In genomic region chr14:61764342-61765122, GRCh38 we compare ENCODE assay signal across 7 cellular contexts. TPM values are rescaled to one million over a fixed set of nuclear protein-coding genes. Genes with fewer than 3 reads are reported as not detected.
DNase-seq lines count a peak whose midpoint lies in the region; ATAC-seq and TF ChIP-seq lines count a peak whose summit lies in the region.

No MANE protein-coding gene starts in this region.

- H3K27ac Mint-ChIP-seq in CD4-positive, alpha-beta T cell: no peak overlapping the region
- H3K27ac Mint-ChIP-seq in brain (peak overlapping the region in 4 of 5 experiments; percentile 1 to 56 (median 11)), nephron progenitor cell (no peak overlapping the region)

- no peaks in the 10 kb centered on the region for H3K27me3 Mint-ChIP-seq in CD4-positive, alpha-beta T cell
- H3K27me3 Mint-ChIP-seq in brain (peaks cover 4% of the 10 kb centered on the region), nephron progenitor cell (ENCODE audit: low read depth, poor library complexity) (peaks cover 8% of the 10 kb centered on the region)

- no peaks in the 10 kb centered on the region for H3K27me3 ChIP-seq in CD4-positive, alpha-beta T cell (ENCODE audit: control insufficient read depth, insufficient read depth, low read length)
- H3K27me3 ChIP-seq in HL-60 (ENCODE audit: insufficient read depth, poor library complexity, severe bottlenecking): no peaks in the 10 kb centered on the region

- DNase-seq in CD4-positive, alpha-beta T cell: no peak
- DNase-seq in HL-60 (ENCODE audit: low read depth in 1 of 2, low spot score in 1 of 2) (no peak), nephron progenitor cell (no peak), cerebellum (ENCODE audit: low spot score) (no peak), NCI-H187 (lab: John Stamatoyannopoulos, UW) (no peak)

- no peak for TF ChIP-seq CTCF in CD4-positive, alpha-beta T cell (IDR thresholded peaks at IDR 0.05)
- no peak for TF ChIP-seq CTCF in HL-60 (IDR thresholded peaks at IDR 0.05; ENCODE audit: insufficient read depth, low read length)
- no peak for TF ChIP-seq CTCF in brain (conservative IDR thresholded peaks at IDR 0.05)
- TF ChIP-seq CTCF in nephron progenitor cell (IDR thresholded peaks at IDR 0.05): no peak

- POLR2A ChIA-PET in CD4-positive, alpha-beta T cell (lab: Charles Lee): interaction anchor here (1.5 kb wide), 2 partner anchors 484 kb away, joined by 3 to 5 read pairs; no protein-coding TSS in a partner anchor

- no peaks in the 10 kb centered on the region for H3K9me3 Mint-ChIP-seq in CD4-positive, alpha-beta T cell
- H3K9me3 Mint-ChIP-seq in brain: peaks cover 0 to 11% (median 0%) of the 10 kb centered on the region in 5 experiments
- no peaks in the 10 kb centered on the region for H3K9me3 Mint-ChIP-seq in nephron progenitor cell

- no peaks in the 10 kb centered on the region for H3K9me3 ChIP-seq in CD4-positive, alpha-beta T cell (ENCODE audit: control insufficient read depth, low read length)

- no peak overlapping the region for H3K27ac ChIP-seq in CD4-positive, alpha-beta T cell (ENCODE audit: low read depth, low read length)
- peak overlapping the region; percentile 40 for H3K27ac ChIP-seq in HL-60 (replicated peaks)

- no peak for ATAC-seq in CD4-positive, alpha-beta T cell (ENCODE audit: poor library complexity)
- no peak for ATAC-seq in HG02981 (IDR thresholded peaks at IDR 0.05; ENCODE audit: unreplicated experiment)

- H3K4me1 Mint-ChIP-seq in CD4-positive, alpha-beta T cell (ENCODE audit: low read depth): peaks cover 54% of the 10 kb centered on the region
- H3K4me1 Mint-ChIP-seq in brain: peaks cover 54% of the 10 kb centered on the region
- peaks cover 52% of the 10 kb centered on the region for H3K4me1 Mint-ChIP-seq in nephron progenitor cell

- intact Hi-C loops in CD4-positive, alpha-beta T cell (cut with DNase I, micrococcal nuclease): no loop called here

- CTCF ChIA-PET in CD4-positive, alpha-beta T cell (lab: Charles Lee): interaction anchor here (1.5 kb wide), 1 partner anchor 70 kb away, joined by 4 read pairs; the partner anchor contains the start of gene HIF1A

- H3K36me3 Mint-ChIP-seq in CD4-positive, alpha-beta T cell (ENCODE audit: low read depth): peaks cover 41% of the 10 kb centered on the region
- H3K36me3 Mint-ChIP-seq in brain (peaks cover 25% of the 10 kb centered on the region), nephron progenitor cell (ENCODE audit: low read depth) (peaks cover 15% of the 10 kb centered on the region)

- H3K4me3 Mint-ChIP-seq in CD4-positive, alpha-beta T cell: peak overlapping the region; percentile 60
- H3K4me3 Mint-ChIP-seq in brain (peak overlapping the region; percentile 96 to 100 (median 98)), nephron progenitor cell (peak overlapping the region; percentile 99)

- H3K4me3 ChIP-seq in HL-60 (replicated peaks; ENCODE audit: insufficient read depth, low read length): no peak overlapping the region

RNA-seq across cellular contexts. Expression of gene SNAPC1, which starts 2.3 kb away (rescaled TPM):
- total RNA-seq in CD4-positive, alpha-beta T cell: 1 to 10 TPM; 4.8 to 5.0 TPM
- polyA plus RNA-seq in brain (ENCODE audit: insufficient read depth, low read depth, low replicate concordance): 3.1 TPM
- 6.9 TPM for total RNA-seq in cerebellum

RNA-seq across cellular contexts. Expression of gene SYT16, which starts 48.0 kb away (rescaled TPM):
- total RNA-seq in CD4-positive, alpha-beta T cell: not detected
- polyA plus RNA-seq in brain (ENCODE audit: insufficient read depth, low read depth, low replicate concordance): 0.68 TPM
- total RNA-seq in cerebellum: 59.9 TPM

Comparison
In these comparisons a context has a peak if more than half of its experiments do, and no peak if none do; other contexts are left out.
1. H3K27ac Mint-ChIP-seq: peak in brain (4 of 5); none in CD4-positive, alpha-beta T cell (single experiment) and nephron progenitor cell (single experiment).
2. RNA of gene SYT16, which starts 48.0 kb away (total RNA-seq): 59.9 TPM in cerebellum (single experiment); not detected in CD4-positive, alpha-beta T cell; every median in the first group is over 10 times any median in the second.
3. Peak in every context shown above with its lines, with median percentiles within 50 percentile points of each other: H3K4me3 Mint-ChIP-seq.